8 cellular contexts compared by ENCODE assay signal in the genomic region with DNA sequence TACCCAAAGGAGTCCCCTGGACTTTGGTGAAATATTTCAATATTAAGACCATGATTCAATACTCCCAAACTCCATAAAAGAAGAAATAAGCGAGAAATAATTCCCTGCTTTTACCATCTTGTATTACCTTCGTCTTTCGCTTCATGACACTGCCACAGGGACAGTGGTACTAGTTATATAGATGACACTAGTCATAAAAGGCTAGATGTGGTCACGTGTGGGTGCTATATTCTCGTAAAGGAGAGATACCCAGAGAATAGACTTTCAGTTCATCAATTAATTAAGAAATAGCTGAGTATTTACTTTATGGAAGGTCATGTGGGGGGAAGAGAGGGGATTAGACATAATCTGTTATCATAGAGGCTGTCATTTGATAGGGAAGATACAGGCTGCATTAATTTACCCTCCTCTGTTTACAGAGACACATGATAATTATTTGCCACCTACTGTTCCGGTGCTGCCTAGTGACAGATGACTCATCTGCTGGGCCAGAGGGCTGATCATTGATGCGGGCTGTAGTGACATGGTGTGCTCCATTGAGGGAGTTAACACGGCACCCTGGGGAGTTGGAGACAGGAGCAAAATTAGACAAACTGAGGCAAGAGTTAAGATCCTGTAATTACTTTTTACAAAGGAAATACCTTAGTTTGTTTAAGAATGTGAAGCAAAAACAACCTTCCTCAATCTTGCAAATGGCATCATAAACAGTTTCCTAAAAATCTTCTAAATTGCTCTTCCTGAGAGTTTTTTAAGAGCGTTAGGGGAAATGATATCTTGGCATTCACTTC.
DNase-seq lines count a peak whose midpoint lies in the region; ATAC-seq lines count a peak whose summit lies in the region.

No MANE protein-coding gene starts in this region.

- no peak overlapping the region for H3K27ac ChIP-seq in CD4-positive, alpha-beta memory T cell (ENCODE audit: low read depth, low read length)

- no peaks in the 10 kb centered on the region for H3K9me3 Mint-ChIP-seq in CD4-positive, alpha-beta memory T cell

- H3K27ac Mint-ChIP-seq in CD4-positive, alpha-beta memory T cell = peak overlapping the region in 6 of 7 donors; percentile 62 to 90 (median 70)

- peaks cover 43% of the 10 kb centered on the region for H3K36me3 ChIP-seq in CD4-positive, alpha-beta memory T cell (ENCODE audit: insufficient read depth, low read length)

- peaks cover 14% of the 10 kb centered on the region for H3K4me1 ChIP-seq in CD4-positive, alpha-beta memory T cell (ENCODE audit: insufficient read depth, low read length)

- peak; percentile 57 for ATAC-seq in GM19395 (IDR thresholded peaks at IDR 0.05; ENCODE audit: unreplicated experiment)
- peak; percentile 91 for ATAC-seq in HG03432 (IDR thresholded peaks at IDR 0.05; ENCODE audit: unreplicated experiment)
- peak; percentile 45 for ATAC-seq in left ventricle myocardium superior

- no peak for DNase-seq in CD4-positive, alpha-beta memory T cell
- DNase-seq in left ventricle myocardium superior (no peak), T-helper 2 cell (no peak)
- DNase-seq in NK-92 treated with Interleukin-12 subunit alpha and Interleukin-12 subunit beta, amount 100 ng/mL, for 24 hours (lab: John Stamatoyannopoulos, UW) = no peak
- DNase-seq in effector CD4-positive, alpha-beta T cell = no peak
- DNase-seq in activated CD4-positive, alpha-beta T cell treated with anti-CD3 and anti-CD28 coated beads for 1 hour = no peak

- peaks cover 48 to 86% of the 10 kb centered on the region in 2 donors for H3K36me3 Mint-ChIP-seq in CD4-positive, alpha-beta memory T cell

- POLR2A ChIA-PET in CD4-positive, alpha-beta memory T cell (lab: Charles Lee; ENCODE audit: partially characterized antibody) = no interaction called here

- no peaks in the 10 kb centered on the region for H3K27me3 Mint-ChIP-seq in CD4-positive, alpha-beta memory T cell

- H3K27me3 ChIP-seq in CD4-positive, alpha-beta memory T cell (ENCODE audit: insufficient read depth, low read length) = no peaks in the 10 kb centered on the region

- no peak overlapping the region for H3K4me3 Mint-ChIP-seq in CD4-positive, alpha-beta memory T cell

- H3K4me3 ChIP-seq in CD4-positive, alpha-beta memory T cell (ENCODE audit: low read length in 2 of 2) = no peak overlapping the region

- intact Hi-C loops in CD4-positive, alpha-beta memory T cell (cut with micrococcal nuclease) = no loop called here
- intact Hi-C loops in left ventricle myocardium superior (cut with micrococcal nuclease) = no loop called here

- no peaks in the 10 kb centered on the region for H3K9me3 ChIP-seq in CD4-positive, alpha-beta memory T cell (ENCODE audit: control insufficient read depth in 1 of 2, low read length in 2 of 2)

- H3K4me1 Mint-ChIP-seq in CD4-positive, alpha-beta memory T cell = peaks cover 15 to 46% (median 26%) of the 10 kb centered on the region in 4 donors

- CTCF ChIA-PET in CD4-positive, alpha-beta memory T cell (lab: Charles Lee; ENCODE audit: partially characterized antibody) = interaction anchor here (0.6 to 1.5 kb wide), 3 partner anchors 8 to 692 kb away, joined by 3 to 5 read pairs (median 4); no protein-coding TSS in a partner anchor
